ENCODE assay signal across 11 cellular contexts in genomic region chr10:127190427-127190826, GRCh38. TPM values are rescaled to one million over a fixed set of nuclear protein-coding genes. Genes with fewer than 3 reads are reported as not detected.
"Had no signal": no experiment of that assay in that cellular context is flagged by ENCODE, and none has a peak within 500 bp of the region (broad histone marks: within the 10 kb centered on the region; RNA-seq: fewer than 3 reads in every experiment).

No MANE protein-coding gene starts in this region.

- FAIRE-seq: K562 had no signal

- DNase-seq: GM23248, GOT3, H7, HFFc6, IMR-90, KG1 had no signal

- H3K27ac ChIP-seq: GM23248, HL-60 had no signal

- ATAC-seq: HCT116, K562 had no signal

- H3K9ac ChIP-seq: GM23248 had no signal

- H3K9me3 ChIP-seq: HAP-1 had no signal

- H2AFZ ChIP-seq: GM23248 had no signal

- H3K4me1 ChIP-seq: HAP-1 had no signal

- H3K36me3 ChIP-seq: HAP-1 had no signal

- H3K4me3 ChIP-seq: GM23248, HAP-1, K562 had no signal

RNA-seq across cellular contexts. Expression of gene INSYN2A, which starts 6.0 kb away (rescaled TPM):
- total RNA-seq: H4, K562 had no signal
- polyA plus RNA-seq: K562 had no signal
